Comparison of ENCODE assay signal across 27 cellular contexts in the genomic region with DNA sequence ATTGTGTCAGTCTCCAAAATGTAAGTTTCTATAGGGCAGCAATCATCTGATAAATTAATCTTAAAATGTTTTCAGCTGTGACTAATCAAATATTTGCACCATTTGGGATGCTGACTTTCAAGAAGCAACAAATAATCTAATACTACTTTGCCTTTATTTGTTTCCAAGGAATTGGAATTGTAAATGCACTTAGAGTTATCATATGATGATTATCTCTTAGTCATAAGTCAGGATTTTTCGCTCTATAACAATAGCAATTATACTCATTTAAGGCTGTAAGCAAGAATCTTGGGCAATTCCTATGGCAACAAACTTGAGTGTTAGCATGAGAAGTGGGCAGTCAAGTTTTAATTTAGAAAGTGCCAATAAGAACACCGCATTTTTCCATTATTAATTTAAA.
"Had no signal": no experiment of that assay in that cellular context is flagged by ENCODE, and none has a peak within 500 bp of the region (broad histone marks: within the 10 kb centered on the region; RNA-seq: fewer than 3 reads in every experiment).

No MANE protein-coding gene starts in this region.

- H3K9me3 ChIP-seq: stomach, suprapubic skin, testis, thoracic aorta, thyroid gland, tibial artery, tibial nerve, transverse colon, upper lobe of left lung, upper lobe of right lung, uterus, vagina had no signal

- DNase-seq: stimulated activated CD4-positive, alpha-beta T cell treated with anti-CD3 and anti-CD28 coated beads, Interleukin-2, amount 100 ng/mL, for 48 hours; stimulated activated CD4-positive, alpha-beta T cell treated with anti-CD3 and anti-CD28 coated beads, Interleukin-4, amount 100 ng/mL, for 1 hour; stimulated activated CD4-positive, alpha-beta T cell treated with anti-CD3 and anti-CD28 coated beads, Interleukin-4, amount 100 ng/mL, for 24 hours; stimulated activated CD4-positive, alpha-beta T cell treated with anti-CD3 and anti-CD28 coated beads, Interleukin-4, amount 100 ng/mL, for 4 hours; stimulated activated CD8-positive, alpha-beta memory T cell treated with anti-CD3 and anti-CD28 coated beads, Interleukin-4, amount 100 ng/mL, for 48 hours; stimulated activated naive B cell treated with anti-CD40 and anti-IgM and Interleukin-4, amounts not matched to agents 10 μg/mL and 1 μg/mL and 100 μg/mL, for 72 hours; stimulated activated naive CD4-positive, alpha-beta T cell; stimulated activated naive CD4-positive, alpha-beta T cell treated with Interleukin-2 at 50 U/mL for 16 hours; stimulated activated naive CD8-positive, alpha-beta T cell treated with anti-CD3 and anti-CD28 coated beads, Interleukin-15, amount 100 ng/mL, for 72 hours; stimulated activated naive CD8-positive, alpha-beta T cell treated with anti-CD3 and anti-CD28 coated beads, Interleukin-15, Interleukin-2, amounts not matched to agents 100 U/mL and 50 U/mL, for 24 hours; stomach; substantia nigra; testis; thyroid gland; tibial artery; transverse colon; upper lobe of left lung; upper lobe of right lung; uterus had no signal

- H3K4me1 ChIP-seq: stomach, suprapubic skin, testis, thyroid gland, tibial artery, tibial nerve, transverse colon, upper lobe of left lung, upper lobe of right lung, uterus, vagina had no signal

- H3K9me3 Mint-ChIP-seq: stimulated activated effector memory CD8-positive, alpha-beta T cell treated with anti-CD3 and anti-CD28 coated beads, Interleukin-12 subunit alpha, Interleukin-12 subunit beta, amount 100 ng/mL, for 72 hours; stimulated activated memory B cell treated with anti-CD40 and anti-IgM and Interleukin-4, amounts not matched to agents 10 μg/mL and 1 μg/mL and 100 μg/mL, for 72 hours; stimulated activated naive B cell treated with anti-CD40 and anti-IgM and Interleukin-4, amounts not matched to agents 10 μg/mL and 1 μg/mL and 100 μg/mL, for 72 hours; stimulated activated naive CD8-positive, alpha-beta T cell treated with anti-CD3 and anti-CD28 coated beads, Interleukin-15, amount 100 ng/mL, for 72 hours; stimulated activated naive CD8-positive, alpha-beta T cell treated with anti-CD3 and anti-CD28 coated beads, Interleukin-15, Interleukin-2, amounts not matched to agents 100 ng/mL and 50 ng/mL, for 24 hours; type B pancreatic cell had no signal

- H3K27ac ChIP-seq: stomach, suprapubic skin, testis, thoracic aorta, thyroid gland, tibial artery, tibial nerve, transverse colon, upper lobe of left lung, upper lobe of right lung, uterus, vagina had no signal

- H3K4me1 Mint-ChIP-seq: stimulated activated effector memory CD8-positive, alpha-beta T cell treated with anti-CD3 and anti-CD28 coated beads, Interleukin-12 subunit alpha, Interleukin-12 subunit beta, amount 100 ng/mL, for 72 hours had no signal

- H3K27me3 Mint-ChIP-seq: stimulated activated memory B cell treated with anti-CD40 and anti-IgM and Interleukin-4, amounts not matched to agents 10 μg/mL and 1 μg/mL and 100 μg/mL, for 72 hours; stimulated activated naive B cell treated with anti-CD40 and anti-IgM and Interleukin-4, amounts not matched to agents 10 μg/mL and 1 μg/mL and 100 μg/mL, for 72 hours; stimulated activated naive CD8-positive, alpha-beta T cell treated with anti-CD3 and anti-CD28 coated beads, Interleukin-15, amount 100 ng/mL, for 72 hours; stimulated activated naive CD8-positive, alpha-beta T cell treated with anti-CD3 and anti-CD28 coated beads, Interleukin-15, Interleukin-2, amounts not matched to agents 100 ng/mL and 50 ng/mL, for 24 hours; type B pancreatic cell had no signal

- H3K27me3 ChIP-seq: stomach, suprapubic skin, testis, thyroid gland, tibial artery, tibial nerve, transverse colon, upper lobe of left lung, upper lobe of right lung, uterus, vagina had no signal

- H3K36me3 Mint-ChIP-seq: stimulated activated effector memory CD8-positive, alpha-beta T cell treated with anti-CD3 and anti-CD28 coated beads, Interleukin-12 subunit alpha, Interleukin-12 subunit beta, amount 100 ng/mL, for 72 hours; stimulated activated memory B cell treated with anti-CD40 and anti-IgM and Interleukin-4, amounts not matched to agents 10 μg/mL and 1 μg/mL and 100 μg/mL, for 72 hours; stimulated activated naive B cell treated with anti-CD40 and anti-IgM and Interleukin-4, amounts not matched to agents 10 μg/mL and 1 μg/mL and 100 μg/mL, for 72 hours; type B pancreatic cell had no signal

- H3K27ac Mint-ChIP-seq: stimulated activated effector memory CD8-positive, alpha-beta T cell treated with anti-CD3 and anti-CD28 coated beads, Interleukin-12 subunit alpha, Interleukin-12 subunit beta, amount 100 ng/mL, for 72 hours; stimulated activated memory B cell treated with anti-CD40 and anti-IgM and Interleukin-4, amounts not matched to agents 10 μg/mL and 1 μg/mL and 100 μg/mL, for 72 hours; stimulated activated naive B cell treated with anti-CD40 and anti-IgM and Interleukin-4, amounts not matched to agents 10 μg/mL and 1 μg/mL and 100 μg/mL, for 72 hours; stimulated activated naive CD8-positive, alpha-beta T cell treated with anti-CD3 and anti-CD28 coated beads, Interleukin-15, amount 100 ng/mL, for 72 hours; stimulated activated naive CD8-positive, alpha-beta T cell treated with anti-CD3 and anti-CD28 coated beads, Interleukin-15, Interleukin-2, amounts not matched to agents 100 ng/mL and 50 ng/mL, for 24 hours; type B pancreatic cell had no signal

- H3K4me3 ChIP-seq: stomach, suprapubic skin, testis, thoracic aorta, thyroid gland, tibial artery, tibial nerve, transverse colon, upper lobe of left lung, upper lobe of right lung, uterus, vagina had no signal

- ATAC-seq: stimulated activated effector memory CD8-positive, alpha-beta T cell treated with anti-CD3 and anti-CD28 coated beads, Interleukin-12 subunit alpha, Interleukin-12 subunit beta, amount 100 ng/mL, for 72 hours; stimulated activated memory B cell treated with anti-CD40 and anti-IgM and Interleukin-4, amounts not matched to agents 10 μg/mL and 1 μg/mL and 100 μg/mL, for 72 hours; stimulated activated naive B cell treated with anti-CD40 and anti-IgM and Interleukin-4, amounts not matched to agents 10 μg/mL and 1 μg/mL and 100 μg/mL, for 72 hours; stimulated activated naive CD8-positive, alpha-beta T cell treated with anti-CD3 and anti-CD28 coated beads, Interleukin-15, amount 100 ng/mL, for 72 hours; stimulated activated naive CD8-positive, alpha-beta T cell treated with anti-CD3 and anti-CD28 coated beads, Interleukin-15, Interleukin-2, amounts not matched to agents 100 U/mL and 50 U/mL, for 24 hours; upper lobe of right lung had no signal

- H3K4me3 Mint-ChIP-seq: stimulated activated effector memory CD8-positive, alpha-beta T cell treated with anti-CD3 and anti-CD28 coated beads, Interleukin-12 subunit alpha, Interleukin-12 subunit beta, amount 100 ng/mL, for 72 hours; stimulated activated memory B cell treated with anti-CD40 and anti-IgM and Interleukin-4, amounts not matched to agents 10 μg/mL and 1 μg/mL and 100 μg/mL, for 72 hours; stimulated activated naive B cell treated with anti-CD40 and anti-IgM and Interleukin-4, amounts not matched to agents 10 μg/mL and 1 μg/mL and 100 μg/mL, for 72 hours; stimulated activated naive CD8-positive, alpha-beta T cell treated with anti-CD3 and anti-CD28 coated beads, Interleukin-15, amount 100 ng/mL, for 72 hours; stimulated activated naive CD8-positive, alpha-beta T cell treated with anti-CD3 and anti-CD28 coated beads, Interleukin-15, Interleukin-2, amounts not matched to agents 100 ng/mL and 50 ng/mL, for 24 hours; type B pancreatic cell had no signal

- H3K36me3 ChIP-seq: stomach, suprapubic skin, thoracic aorta, thyroid gland, tibial artery, tibial nerve, transverse colon, upper lobe of left lung, upper lobe of right lung, uterus, vagina had no signal
